Comparison of ENCODE assay signal across 1 cellular context in the genomic region with DNA sequence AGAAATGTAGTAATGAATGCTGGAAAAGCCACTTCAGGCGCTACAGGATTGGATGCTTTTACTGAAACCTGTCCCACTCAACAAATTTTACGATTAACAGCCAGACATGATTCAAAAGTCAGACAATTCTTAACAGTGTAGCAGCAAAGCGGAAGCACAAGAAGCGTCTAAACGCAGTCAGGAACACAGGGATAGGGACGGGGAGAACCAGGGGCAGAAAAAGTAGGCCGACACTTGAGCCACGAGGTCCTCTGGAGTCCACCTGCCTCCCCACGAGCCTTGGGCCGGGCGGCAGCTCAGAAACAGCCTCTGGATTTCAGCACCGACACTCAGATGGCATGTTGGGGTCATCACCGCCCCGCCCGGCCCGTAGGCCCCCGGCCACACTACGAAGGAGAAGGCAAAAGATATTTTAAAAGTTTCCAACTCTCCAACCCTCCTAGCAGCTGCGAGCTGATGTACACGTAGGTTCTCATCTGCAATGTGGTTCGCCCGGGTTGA.
A peak's percentile ranks its signal among the peaks of the same experiment; 100 is the strongest.
TF ChIP-seq lines count a peak whose summit lies in the region.

No MANE protein-coding gene starts in this region.

TF ChIP-seq in HepG2, 621 proteins besides CTCF, POLR2A, EP300 and RAD21 (continues in another document):
- TF ChIP-seq, protein P1, sequence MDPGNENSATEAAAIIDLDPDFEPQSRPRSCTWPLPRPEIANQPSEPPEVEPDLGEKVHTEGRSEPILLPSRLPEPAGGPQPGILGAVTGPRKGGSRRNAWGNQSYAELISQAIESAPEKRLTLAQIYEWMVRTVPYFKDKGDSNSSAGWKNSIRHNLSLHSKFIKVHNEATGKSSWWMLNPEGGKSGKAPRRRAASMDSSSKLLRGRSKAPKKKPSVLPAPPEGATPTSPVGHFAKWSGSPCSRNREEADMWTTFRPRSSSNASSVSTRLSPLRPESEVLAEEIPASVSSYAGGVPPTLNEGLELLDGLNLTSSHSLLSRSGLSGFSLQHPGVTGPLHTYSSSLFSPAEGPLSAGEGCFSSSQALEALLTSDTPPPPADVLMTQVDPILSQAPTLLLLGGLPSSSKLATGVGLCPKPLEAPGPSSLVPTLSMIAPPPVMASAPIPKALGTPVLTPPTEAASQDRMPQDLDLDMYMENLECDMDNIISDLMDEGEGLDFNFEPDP (CRISPR knock-in tag; conservative IDR thresholded peaks at IDR 0.05) = 0 out of 2 replicates have a peak, but pooled peaks have one; percentile 82
- TF ChIP-seq ZNF772 (CRISPR knock-in tag; IDR thresholded peaks at IDR 0.05) (0 out of 2 replicates have a peak, but pooled peaks have one; percentile 9), NCOA1 (CRISPR knock-in tag; IDR thresholded peaks at IDR 0.05) (0 out of 2 replicates have a peak, but pooled peaks have one; percentile 26), ZFP36L2 (CRISPR knock-in tag; IDR thresholded peaks at IDR 0.05) (no peak), BHLHE40 (IDR thresholded peaks at IDR 0.05; ENCODE audit: low read length) (no peak), ZNF253 (CRISPR knock-in tag; IDR thresholded peaks at IDR 0.05; ENCODE audit: borderline replicate concordance) (no peak), SUZ12 (IDR thresholded peaks at IDR 0.05; ENCODE audit: low read depth, low read length) (no peak), TEAD3 (CRISPR knock-in tag; optimal IDR thresholded peaks at IDR 0.05; ENCODE audit: borderline replicate concordance) (no peak), MED13 (CRISPR knock-in tag; IDR thresholded peaks at IDR 0.05) (0 out of 2 replicates have a peak, but pooled peaks have one; percentile 58), ZSCAN12 (CRISPR knock-in tag; IDR thresholded peaks at IDR 0.05) (0 out of 2 replicates have a peak, but pooled peaks have one; percentile 8), ZNF343 (CRISPR knock-in tag; IDR thresholded peaks at IDR 0.05) (no peak), REPIN1 (CRISPR knock-in tag; IDR thresholded peaks at IDR 0.05; ENCODE audit: borderline replicate concordance, low read depth) (no peak; the same call in 1 of the 2 replicates), REL (CRISPR knock-in tag; conservative IDR thresholded peaks at IDR 0.05) (no peak), ZNF264 (CRISPR knock-in tag; IDR thresholded peaks at IDR 0.05) (0 out of 2 replicates have a peak, but pooled peaks have one; percentile 11), AKAP8 (CRISPR knock-in tag; IDR thresholded peaks at IDR 0.05) (no peak), ZNF224 (CRISPR knock-in tag; IDR thresholded peaks at IDR 0.05) (0 out of 2 replicates have a peak, but pooled peaks have one; percentile 28), CREB1 (IDR thresholded peaks at IDR 0.05) (no peak), CREB1 (CRISPR knock-in tag; IDR thresholded peaks at IDR 0.05) (no peak), ZFAT (CRISPR knock-in tag; conservative IDR thresholded peaks at IDR 0.05) (0 out of 2 replicates have a peak, but pooled peaks have one; percentile 37)
- TF ChIP-seq, protein P2, sequence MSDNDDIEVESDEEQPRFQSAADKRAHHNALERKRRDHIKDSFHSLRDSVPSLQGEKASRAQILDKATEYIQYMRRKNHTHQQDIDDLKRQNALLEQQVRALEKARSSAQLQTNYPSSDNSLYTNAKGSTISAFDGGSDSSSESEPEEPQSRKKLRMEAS (IDR thresholded peaks at IDR 0.05) = no peak
- TF ChIP-seq, protein P3, sequence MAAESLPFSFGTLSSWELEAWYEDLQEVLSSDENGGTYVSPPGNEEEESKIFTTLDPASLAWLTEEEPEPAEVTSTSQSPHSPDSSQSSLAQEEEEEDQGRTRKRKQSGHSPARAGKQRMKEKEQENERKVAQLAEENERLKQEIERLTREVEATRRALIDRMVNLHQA (CRISPR knock-in tag; IDR thresholded peaks at IDR 0.05) = no peak
- TF ChIP-seq, protein P4, sequence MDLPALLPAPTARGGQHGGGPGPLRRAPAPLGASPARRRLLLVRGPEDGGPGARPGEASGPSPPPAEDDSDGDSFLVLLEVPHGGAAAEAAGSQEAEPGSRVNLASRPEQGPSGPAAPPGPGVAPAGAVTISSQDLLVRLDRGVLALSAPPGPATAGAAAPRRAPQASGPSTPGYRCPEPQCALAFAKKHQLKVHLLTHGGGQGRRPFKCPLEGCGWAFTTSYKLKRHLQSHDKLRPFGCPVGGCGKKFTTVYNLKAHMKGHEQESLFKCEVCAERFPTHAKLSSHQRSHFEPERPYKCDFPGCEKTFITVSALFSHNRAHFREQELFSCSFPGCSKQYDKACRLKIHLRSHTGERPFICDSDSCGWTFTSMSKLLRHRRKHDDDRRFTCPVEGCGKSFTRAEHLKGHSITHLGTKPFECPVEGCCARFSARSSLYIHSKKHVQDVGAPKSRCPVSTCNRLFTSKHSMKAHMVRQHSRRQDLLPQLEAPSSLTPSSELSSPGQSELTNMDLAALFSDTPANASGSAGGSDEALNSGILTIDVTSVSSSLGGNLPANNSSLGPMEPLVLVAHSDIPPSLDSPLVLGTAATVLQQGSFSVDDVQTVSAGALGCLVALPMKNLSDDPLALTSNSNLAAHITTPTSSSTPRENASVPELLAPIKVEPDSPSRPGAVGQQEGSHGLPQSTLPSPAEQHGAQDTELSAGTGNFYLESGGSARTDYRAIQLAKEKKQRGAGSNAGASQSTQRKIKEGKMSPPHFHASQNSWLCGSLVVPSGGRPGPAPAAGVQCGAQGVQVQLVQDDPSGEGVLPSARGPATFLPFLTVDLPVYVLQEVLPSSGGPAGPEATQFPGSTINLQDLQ (CRISPR knock-in tag; IDR thresholded peaks at IDR 0.05) = no peak
- TF ChIP-seq, protein P5, sequence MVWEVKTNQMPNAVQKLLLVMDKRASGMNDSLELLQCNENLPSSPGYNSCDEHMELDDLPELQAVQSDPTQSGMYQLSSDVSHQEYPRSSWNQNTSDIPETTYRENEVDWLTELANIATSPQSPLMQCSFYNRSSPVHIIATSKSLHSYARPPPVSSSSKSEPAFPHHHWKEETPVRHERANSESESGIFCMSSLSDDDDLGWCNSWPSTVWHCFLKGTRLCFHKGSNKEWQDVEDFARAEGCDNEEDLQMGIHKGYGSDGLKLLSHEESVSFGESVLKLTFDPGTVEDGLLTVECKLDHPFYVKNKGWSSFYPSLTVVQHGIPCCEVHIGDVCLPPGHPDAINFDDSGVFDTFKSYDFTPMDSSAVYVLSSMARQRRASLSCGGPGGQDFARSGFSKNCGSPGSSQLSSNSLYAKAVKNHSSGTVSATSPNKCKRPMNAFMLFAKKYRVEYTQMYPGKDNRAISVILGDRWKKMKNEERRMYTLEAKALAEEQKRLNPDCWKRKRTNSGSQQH (CRISPR knock-in tag; IDR thresholded peaks at IDR 0.05; ENCODE audit: low read depth) = no peak
- TF ChIP-seq, protein P6, sequence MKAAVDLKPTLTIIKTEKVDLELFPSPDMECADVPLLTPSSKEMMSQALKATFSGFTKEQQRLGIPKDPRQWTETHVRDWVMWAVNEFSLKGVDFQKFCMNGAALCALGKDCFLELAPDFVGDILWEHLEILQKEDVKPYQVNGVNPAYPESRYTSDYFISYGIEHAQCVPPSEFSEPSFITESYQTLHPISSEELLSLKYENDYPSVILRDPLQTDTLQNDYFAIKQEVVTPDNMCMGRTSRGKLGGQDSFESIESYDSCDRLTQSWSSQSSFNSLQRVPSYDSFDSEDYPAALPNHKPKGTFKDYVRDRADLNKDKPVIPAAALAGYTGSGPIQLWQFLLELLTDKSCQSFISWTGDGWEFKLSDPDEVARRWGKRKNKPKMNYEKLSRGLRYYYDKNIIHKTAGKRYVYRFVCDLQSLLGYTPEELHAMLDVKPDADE (CRISPR knock-in tag; IDR thresholded peaks at IDR 0.05) = no peak
- TF ChIP-seq, protein P7, sequence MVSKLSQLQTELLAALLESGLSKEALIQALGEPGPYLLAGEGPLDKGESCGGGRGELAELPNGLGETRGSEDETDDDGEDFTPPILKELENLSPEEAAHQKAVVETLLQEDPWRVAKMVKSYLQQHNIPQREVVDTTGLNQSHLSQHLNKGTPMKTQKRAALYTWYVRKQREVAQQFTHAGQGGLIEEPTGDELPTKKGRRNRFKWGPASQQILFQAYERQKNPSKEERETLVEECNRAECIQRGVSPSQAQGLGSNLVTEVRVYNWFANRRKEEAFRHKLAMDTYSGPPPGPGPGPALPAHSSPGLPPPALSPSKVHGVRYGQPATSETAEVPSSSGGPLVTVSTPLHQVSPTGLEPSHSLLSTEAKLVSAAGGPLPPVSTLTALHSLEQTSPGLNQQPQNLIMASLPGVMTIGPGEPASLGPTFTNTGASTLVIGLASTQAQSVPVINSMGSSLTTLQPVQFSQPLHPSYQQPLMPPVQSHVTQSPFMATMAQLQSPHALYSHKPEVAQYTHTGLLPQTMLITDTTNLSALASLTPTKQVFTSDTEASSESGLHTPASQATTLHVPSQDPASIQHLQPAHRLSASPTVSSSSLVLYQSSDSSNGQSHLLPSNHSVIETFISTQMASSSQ (IDR thresholded peaks at IDR 0.05; ENCODE audit: low read depth) = no peak
- TF ChIP-seq, protein P7 (CRISPR knock-in tag; IDR thresholded peaks at IDR 0.05; ENCODE audit: borderline replicate concordance) = 0 out of 2 replicates have a peak, but pooled peaks have one; percentile 4
- TF ChIP-seq, protein P8, sequence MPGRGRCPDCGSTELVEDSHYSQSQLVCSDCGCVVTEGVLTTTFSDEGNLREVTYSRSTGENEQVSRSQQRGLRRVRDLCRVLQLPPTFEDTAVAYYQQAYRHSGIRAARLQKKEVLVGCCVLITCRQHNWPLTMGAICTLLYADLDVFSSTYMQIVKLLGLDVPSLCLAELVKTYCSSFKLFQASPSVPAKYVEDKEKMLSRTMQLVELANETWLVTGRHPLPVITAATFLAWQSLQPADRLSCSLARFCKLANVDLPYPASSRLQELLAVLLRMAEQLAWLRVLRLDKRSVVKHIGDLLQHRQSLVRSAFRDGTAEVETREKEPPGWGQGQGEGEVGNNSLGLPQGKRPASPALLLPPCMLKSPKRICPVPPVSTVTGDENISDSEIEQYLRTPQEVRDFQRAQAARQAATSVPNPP (CRISPR knock-in tag; IDR thresholded peaks at IDR 0.05) = no peak
- TF ChIP-seq, protein P9, sequence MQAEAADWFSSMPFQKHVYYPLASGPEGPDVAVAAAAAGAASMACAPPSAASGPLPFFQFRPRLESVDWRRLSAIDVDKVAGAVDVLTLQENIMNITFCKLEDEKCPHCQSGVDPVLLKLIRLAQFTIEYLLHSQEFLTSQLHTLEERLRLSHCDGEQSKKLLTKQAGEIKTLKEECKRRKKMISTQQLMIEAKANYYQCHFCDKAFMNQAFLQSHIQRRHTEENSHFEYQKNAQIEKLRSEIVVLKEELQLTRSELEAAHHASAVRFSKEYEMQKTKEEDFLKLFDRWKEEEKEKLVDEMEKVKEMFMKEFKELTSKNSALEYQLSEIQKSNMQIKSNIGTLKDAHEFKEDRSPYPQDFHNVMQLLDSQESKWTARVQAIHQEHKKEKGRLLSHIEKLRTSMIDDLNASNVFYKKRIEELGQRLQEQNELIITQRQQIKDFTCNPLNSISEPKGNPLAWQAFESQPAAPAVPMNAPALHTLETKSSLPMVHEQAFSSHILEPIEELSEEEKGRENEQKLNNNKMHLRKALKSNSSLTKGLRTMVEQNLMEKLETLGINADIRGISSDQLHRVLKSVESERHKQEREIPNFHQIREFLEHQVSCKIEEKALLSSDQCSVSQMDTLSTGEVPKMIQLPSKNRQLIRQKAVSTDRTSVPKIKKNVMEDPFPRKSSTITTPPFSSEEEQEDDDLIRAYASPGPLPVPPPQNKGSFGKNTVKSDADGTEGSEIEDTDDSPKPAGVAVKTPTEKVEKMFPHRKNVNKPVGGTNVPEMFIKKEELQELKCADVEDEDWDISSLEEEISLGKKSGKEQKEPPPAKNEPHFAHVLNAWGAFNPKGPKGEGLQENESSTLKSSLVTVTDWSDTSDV (CRISPR knock-in tag; IDR thresholded peaks at IDR 0.05) = 0 out of 2 replicates have a peak, but pooled peaks have one; percentile 49
- TF ChIP-seq, protein P10, sequence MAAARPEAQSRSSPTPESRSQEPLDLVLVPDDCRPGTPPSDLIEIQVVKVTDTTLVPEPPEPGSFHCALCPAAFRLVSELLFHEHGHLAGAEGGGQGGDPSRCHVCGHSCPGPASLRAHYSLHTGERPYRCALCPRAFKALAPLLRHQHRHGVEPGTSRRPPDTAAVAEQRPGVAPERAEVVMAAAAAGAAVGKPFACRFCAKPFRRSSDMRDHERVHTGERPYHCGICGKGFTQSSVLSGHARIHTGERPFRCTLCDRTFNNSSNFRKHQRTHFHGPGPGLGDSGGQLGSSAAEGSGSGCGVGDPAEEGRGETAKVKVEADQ (CRISPR knock-in tag; IDR thresholded peaks at IDR 0.05; ENCODE audit: borderline replicate concordance) = 0 out of 2 replicates have a peak, but pooled peaks have one; percentile 12
- TF ChIP-seq, protein P11, sequence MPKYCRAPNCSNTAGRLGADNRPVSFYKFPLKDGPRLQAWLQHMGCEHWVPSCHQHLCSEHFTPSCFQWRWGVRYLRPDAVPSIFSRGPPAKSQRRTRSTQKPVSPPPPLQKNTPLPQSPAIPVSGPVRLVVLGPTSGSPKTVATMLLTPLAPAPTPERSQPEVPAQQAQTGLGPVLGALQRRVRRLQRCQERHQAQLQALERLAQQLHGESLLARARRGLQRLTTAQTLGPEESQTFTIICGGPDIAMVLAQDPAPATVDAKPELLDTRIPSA (CRISPR knock-in tag; IDR thresholded peaks at IDR 0.05; ENCODE audit: borderline replicate concordance) = no peak
